ENCODE assay signal across 27 cellular contexts in genomic region chr17:57774872-57775271, GRCh38. TPM values are rescaled to one million over a fixed set of nuclear protein-coding genes. Genes with fewer than 3 reads are reported as not detected.
"Had no signal": no experiment of that assay in that cellular context is flagged by ENCODE, and none has a peak within 500 bp of the region (broad histone marks: within the 10 kb centered on the region; RNA-seq: fewer than 3 reads in every experiment).

No MANE protein-coding gene starts in this region.

- H3K36me3 Mint-ChIP-seq: activated CD4-positive, alpha-beta memory T cell treated with anti-CD3 and anti-CD28 coated beads for 36 hours; activated naive CD4-positive, alpha-beta T cell treated with anti-CD3 and anti-CD28 coated beads, Interleukin-2, amount 50 U/mL, for 24 hours had no signal

- H3K27me3 ChIP-seq: breast epithelium, colonic mucosa had no signal

- H3K9me3 Mint-ChIP-seq: activated CD4-positive, alpha-beta memory T cell treated with anti-CD3 and anti-CD28 coated beads for 36 hours; activated CD4-positive, alpha-beta T cell treated with anti-CD3 and anti-CD28 coated beads, Interleukin-2, amount 10 ng/mL, durations not matched to agents 7 days and 5 days; activated naive CD4-positive, alpha-beta T cell treated with anti-CD3 and anti-CD28 coated beads, Interleukin-2, amount 50 U/mL, for 24 hours; activated T-cell treated with anti-CD3 and anti-CD28 coated beads, Interleukin-2, amount 50 U/mL, for 72 hours; activated T-helper 2 cell treated with anti-CD3 and anti-CD28 coated beads, Interferon-gamma antibody, Interleukin-2, Interleukin-4, amounts not matched to agents 10 μg/mL and 5 μg/mL and 100 μg/mL, durations not matched to agents 14 hours and 24 hours and 36 hours had no signal

- H3K4me3 ChIP-seq: breast epithelium, colonic mucosa, SJSA1 had no signal

- H3K4me3 Mint-ChIP-seq: activated CD4-positive, alpha-beta memory T cell treated with anti-CD3 and anti-CD28 coated beads for 36 hours; activated CD4-positive, alpha-beta T cell treated with anti-CD3 and anti-CD28 coated beads, Interleukin-2, amount 10 ng/mL, durations not matched to agents 7 days and 5 days; activated naive CD4-positive, alpha-beta T cell treated with anti-CD3 and anti-CD28 coated beads, Interleukin-2, amount 50 U/mL, for 24 hours; activated T-cell treated with anti-CD3 and anti-CD28 coated beads, Interleukin-2, amount 50 U/mL, for 72 hours had no signal

- DNase-seq: activated CD4-positive, alpha-beta memory T cell treated with anti-CD3 and anti-CD28 coated beads for 36 hours; activated CD4-positive, alpha-beta T cell treated with anti-CD3 and anti-CD28 coated beads, Interleukin-2, amount 10 ng/mL, durations not matched to agents 7 days and 5 days; activated CD4-positive, CD25-positive, alpha-beta regulatory T cell; activated CD8-positive, alpha-beta memory T cell treated with anti-CD3 and anti-CD28 coated beads, Interleukin-2, amount 50 U/mL, for 4 hours; activated naive CD4-positive, alpha-beta T cell; activated T-cell treated with anti-CD3 and anti-CD28 coated beads, Interleukin-2, amount 50 U/mL, for 72 hours; caudate nucleus; colonic mucosa; MM.1S; NCI-H1105 treated with DMSO at 0.1 percent for 48 hours; NCI-H1436 treated with DMSO at 0.1 percent for 48 hours; NCI-H187; NCI-H2081; NCI-H446; NCI-H524; PC-3; SHP77; SW 1271 had no signal

- H3K4me1 Mint-ChIP-seq: activated CD4-positive, alpha-beta T cell treated with anti-CD3 and anti-CD28 coated beads, Interleukin-2, amount 10 ng/mL, durations not matched to agents 7 days and 5 days; activated naive CD4-positive, alpha-beta T cell treated with anti-CD3 and anti-CD28 coated beads, Interleukin-2, amount 50 U/mL, for 24 hours had no signal

- H3K27ac Mint-ChIP-seq: activated CD4-positive, alpha-beta memory T cell treated with anti-CD3 and anti-CD28 coated beads for 36 hours; activated CD4-positive, alpha-beta T cell treated with anti-CD3 and anti-CD28 coated beads, Interleukin-2, amount 10 ng/mL, durations not matched to agents 7 days and 5 days; activated naive CD4-positive, alpha-beta T cell treated with anti-CD3 and anti-CD28 coated beads, Interleukin-2, amount 50 U/mL, for 24 hours; activated T-cell treated with anti-CD3 and anti-CD28 coated beads, Interleukin-2, amount 50 U/mL, for 72 hours; activated T-helper 2 cell treated with anti-CD3 and anti-CD28 coated beads, Interferon-gamma antibody, Interleukin-2, Interleukin-4, amounts not matched to agents 10 μg/mL and 5 μg/mL and 100 μg/mL, durations not matched to agents 14 hours and 24 hours and 36 hours had no signal

- H3K36me3 ChIP-seq: breast epithelium, colonic mucosa, SJSA1 had no signal

- H3K4me1 ChIP-seq: breast epithelium, colonic mucosa, SJSA1 had no signal

- ATAC-seq: activated T-cell treated with anti-CD3 and anti-CD28 coated beads, Interleukin-2, amount 50 U/mL, for 72 hours; PC-3; SK-N-SH treated with all-trans-retinoic acid at 6 μM for 48 hours had no signal

- H3K27ac ChIP-seq: breast epithelium, colonic mucosa, SJSA1 had no signal

- H3K9me3 ChIP-seq: breast epithelium, colonic mucosa, SJSA1 had no signal

RNA-seq across cellular contexts. Expression of gene CCDC182, which starts 29.8 kb away (rescaled TPM):
- total RNA-seq: activated CD4-positive, alpha-beta memory T cell treated with anti-CD3 and anti-CD28 coated beads for 36 hours; activated CD4-positive, alpha-beta T cell treated with anti-CD3 and anti-CD28 coated beads, Interleukin-2, amount 10 ng/mL, durations not matched to agents 7 days and 5 days; activated CD8-positive, alpha-beta memory T cell treated with anti-CD3 and anti-CD28 coated beads for 36 hours; activated T-cell treated with anti-CD3 and anti-CD28 coated beads, Interleukin-2, amount 50 U/mL, for 72 hours; activated T-helper 2 cell treated with anti-CD3 and anti-CD28 coated beads, Interferon-gamma antibody, Interleukin-2, Interleukin-4, amounts not matched to agents 10 μg/mL and 5 μg/mL and 100 μg/mL, durations not matched to agents 14 hours and 24 hours and 36 hours; aorta; breast epithelium; cerebellum; colonic mucosa; PC-3; SJSA1; T-helper 1 cell treated with Interleukin-12 subunit alpha and Interleukin-12 subunit beta and Interleukin-4 antibody, amounts not matched to agents 30 ng/mL and 1 ng/mL, for 36 hours had no signal
